1 cellular context compared by ENCODE assay signal in genomic region chr2:180695570-180695969, GRCh38.
TF ChIP-seq lines count a peak whose summit lies in the region.

No MANE protein-coding gene starts in this region.

TF ChIP-seq in IMR-90, 13 proteins besides CTCF, POLR2A, EP300 and RAD21 (continued from another document):
- no peak for TF ChIP-seq SMC3 (IDR thresholded peaks at IDR 0.05; ENCODE audit: low read depth, low read length)
- no peak for TF ChIP-seq ELK1 (IDR thresholded peaks at IDR 0.05; ENCODE audit: borderline replicate concordance, low read depth, low read length)
- no peak for TF ChIP-seq BHLHE40 (IDR thresholded peaks at IDR 0.05; ENCODE audit: low read depth, low read length)
- TF ChIP-seq CHD1 (IDR thresholded peaks at IDR 0.05; ENCODE audit: low read depth, low read length) = no peak
- no peak for TF ChIP-seq CEBPB (IDR thresholded peaks at IDR 0.05; ENCODE audit: low read depth, low read length)
- no peak for TF ChIP-seq FOS (IDR thresholded peaks at IDR 0.05; ENCODE audit: low read depth, low read length)
- no peak for TF ChIP-seq MAFK (IDR thresholded peaks at IDR 0.05; ENCODE audit: low read depth, low read length)
- TF ChIP-seq MAZ (IDR thresholded peaks at IDR 0.05; ENCODE audit: borderline replicate concordance, low read depth, low read length) = no peak
